19 cellular contexts compared by ENCODE assay signal in the genomic region with DNA sequence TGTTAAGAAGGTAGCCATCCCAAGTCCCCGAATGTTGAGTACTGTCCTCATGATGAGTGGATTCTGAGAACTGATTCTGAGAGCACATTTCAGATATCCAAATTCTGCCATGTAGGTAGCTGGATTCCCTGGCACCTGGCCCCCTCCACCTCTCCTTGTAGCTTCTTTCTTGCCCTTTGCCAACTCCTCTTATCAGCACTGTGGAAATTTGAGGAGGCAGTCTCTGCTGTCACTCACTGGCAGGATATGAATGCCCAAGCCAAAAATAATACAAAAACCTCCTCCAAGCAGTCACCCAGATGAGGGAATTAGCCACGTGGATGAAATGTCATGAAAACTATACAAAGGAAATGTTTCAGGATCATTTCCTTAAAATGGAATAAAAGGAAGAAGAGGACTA.
"Had no signal": no experiment of that assay in that cellular context is flagged by ENCODE, and none has a peak within 500 bp of the region (broad histone marks: within the 10 kb centered on the region; RNA-seq: fewer than 3 reads in every experiment).

No MANE protein-coding gene starts in this region.

- H3K27ac Mint-ChIP-seq: activated CD4-positive, alpha-beta T cell treated with anti-CD3 and anti-CD28 coated beads, Interleukin-2, amount 10 ng/mL, durations not matched to agents 7 days and 5 days; activated CD8-positive, alpha-beta T cell treated with anti-CD3 and anti-CD28 coated beads, Interleukin-2, amount 10 ng/mL, durations not matched to agents 7 days and 5 days; activated naive CD4-positive, alpha-beta T cell treated with anti-CD3 and anti-CD28 coated beads for 36 hours; activated naive CD8-positive, alpha-beta T cell treated with anti-CD3 and anti-CD28 coated beads, Interleukin-2, amount 50 U/mL, for 24 hours; naive thymus-derived CD4-positive, alpha-beta T cell; neural progenitor cell had no signal

- H3K4me3 ChIP-seq: gastrocnemius medialis, mucosa of descending colon, neural progenitor cell, upper lobe of right lung had no signal

- H3K4me2 ChIP-seq: neural progenitor cell had no signal

- H3K4me3 Mint-ChIP-seq: activated CD4-positive, alpha-beta T cell treated with anti-CD3 and anti-CD28 coated beads, Interleukin-2, amount 10 ng/mL, durations not matched to agents 7 days and 5 days; activated CD8-positive, alpha-beta T cell treated with anti-CD3 and anti-CD28 coated beads, Interleukin-2, amount 10 ng/mL, durations not matched to agents 7 days and 5 days; activated naive CD4-positive, alpha-beta T cell treated with anti-CD3 and anti-CD28 coated beads for 36 hours; activated naive CD8-positive, alpha-beta T cell treated with anti-CD3 and anti-CD28 coated beads, Interleukin-2, amount 50 U/mL, for 24 hours; activated T-cell treated with anti-CD3 and anti-CD28 coated beads, Interleukin-2, amount 50 U/mL, for 4 hours; brain; naive thymus-derived CD4-positive, alpha-beta T cell; neural progenitor cell had no signal

- H3K27ac ChIP-seq: gastrocnemius medialis, neural progenitor cell, upper lobe of right lung had no signal

- H3K27me3 Mint-ChIP-seq: activated CD4-positive, alpha-beta T cell treated with anti-CD3 and anti-CD28 coated beads, Interleukin-2, amount 10 ng/mL, durations not matched to agents 7 days and 5 days; activated naive CD8-positive, alpha-beta T cell treated with anti-CD3 and anti-CD28 coated beads, Interleukin-2, amount 50 U/mL, for 24 hours; brain had no signal

- H3K9me3 ChIP-seq: gastrocnemius medialis, mucosa of descending colon, upper lobe of right lung had no signal

- H2AFZ ChIP-seq: neural progenitor cell had no signal

- DNase-seq: activated CD4-positive, alpha-beta T cell treated with anti-CD3 and anti-CD28 coated beads, Interleukin-2, amount 10 ng/mL, durations not matched to agents 7 days and 5 days; activated CD8-positive, alpha-beta T cell treated with anti-CD3 and anti-CD28 coated beads, Interleukin-2, amount 10 ng/mL, durations not matched to agents 7 days and 5 days; activated naive CD4-positive, alpha-beta T cell treated with anti-CD3 and anti-CD28 coated beads for 36 hours; activated naive CD8-positive, alpha-beta T cell treated with anti-CD3 and anti-CD28 coated beads, Interleukin-2, amount 50 U/mL, for 24 hours; activated T-cell treated with anti-CD3 and anti-CD28 coated beads, Interleukin-2, amount 50 U/mL, for 4 hours; anterior cingulate cortex; central memory CD4-positive, alpha-beta T cell; cortex of kidney; gastrocnemius medialis; head of caudate nucleus; mesenchymal stem cell; mucosa of descending colon; naive thymus-derived CD4-positive, alpha-beta T cell; stimulated activated CD8-positive, alpha-beta memory T cell treated with anti-CD3 and anti-CD28 coated beads, Interleukin-4, amount 100 ng/mL, for 48 hours; stimulated activated naive CD4-positive, alpha-beta T cell; upper lobe of right lung had no signal

- H3K36me3 ChIP-seq: neural progenitor cell, upper lobe of right lung had no signal

- H3K9ac ChIP-seq: neural progenitor cell had no signal

- ATAC-seq: activated CD4-positive, CD25-positive, alpha-beta regulatory T cell treated with anti-CD3 and anti-CD28 coated beads, Interleukin-2, amount 50 U/mL, for 24 hours; activated CD8-positive, alpha-beta T cell treated with anti-CD3 and anti-CD28 coated beads, Interleukin-2, amount 10 ng/mL, durations not matched to agents 7 days and 5 days; activated naive CD8-positive, alpha-beta T cell treated with anti-CD3 and anti-CD28 coated beads, Interleukin-2, amount 50 U/mL, for 24 hours; activated T-cell treated with anti-CD3 and anti-CD28 coated beads, Interleukin-2, amount 50 U/mL, for 4 hours; gastrocnemius medialis; mucosa of descending colon; naive thymus-derived CD4-positive, alpha-beta T cell; upper lobe of right lung had no signal

- H3K4me1 ChIP-seq: neural progenitor cell had no signal

- H3K9me3 Mint-ChIP-seq: activated CD4-positive, alpha-beta T cell treated with anti-CD3 and anti-CD28 coated beads, Interleukin-2, amount 10 ng/mL, durations not matched to agents 7 days and 5 days; activated naive CD4-positive, alpha-beta T cell treated with anti-CD3 and anti-CD28 coated beads for 36 hours; activated naive CD8-positive, alpha-beta T cell treated with anti-CD3 and anti-CD28 coated beads, Interleukin-2, amount 50 U/mL, for 24 hours; activated T-cell treated with anti-CD3 and anti-CD28 coated beads, Interleukin-2, amount 50 U/mL, for 4 hours; brain; neural progenitor cell had no signal

- H3K27me3 ChIP-seq: gastrocnemius medialis, neural progenitor cell, upper lobe of right lung had no signal

- H3K4me1 Mint-ChIP-seq: activated CD4-positive, alpha-beta T cell treated with anti-CD3 and anti-CD28 coated beads, Interleukin-2, amount 10 ng/mL, durations not matched to agents 7 days and 5 days had no signal
